In genomic region chr17:76182016-76182764, GRCh38 we compare ENCODE assay signal across 9 cellular contexts. TPM values are rescaled to one million over a fixed set of nuclear protein-coding genes. Genes with fewer than 3 reads are reported as not detected.
A peak's percentile ranks its signal among the peaks of the same experiment; 100 is the strongest.
DNase-seq lines count a peak whose midpoint lies in the region; ATAC-seq and TF ChIP-seq lines count a peak whose summit lies in the region.
"Had no signal": no experiment of that assay in that cellular context is flagged by ENCODE, and none has a peak within 500 bp of the region (broad histone marks: within the 10 kb centered on the region; RNA-seq: fewer than 3 reads in every experiment).

No MANE protein-coding gene starts in this region.

- H3K4me1 Mint-ChIP-seq in Calu3 (ENCODE audit: low read depth, unreplicated experiment): no peaks in the 10 kb centered on the region
- H3K4me1 Mint-ChIP-seq in T-helper 1 cell treated with Interleukin-12 subunit alpha and Interleukin-12 subunit beta and Interleukin-4 antibody, amounts not matched to agents 30 μg/mL and 1 μg/mL, for 36 hours (ENCODE audit: low read depth): peaks cover 52% of the 10 kb centered on the region

- no peaks in the 10 kb centered on the region for H3K27me3 ChIP-seq in adrenal gland
- no peaks in the 10 kb centered on the region for H3K27me3 ChIP-seq in left ventricle myocardium inferior (ENCODE audit: low read depth)

- no peaks in the 10 kb centered on the region for H3K36me3 Mint-ChIP-seq in Calu3 (ENCODE audit: insufficient read depth, unreplicated experiment)
- H3K36me3 Mint-ChIP-seq in T-helper 1 cell treated with Interleukin-12 subunit alpha and Interleukin-12 subunit beta and Interleukin-4 antibody, amounts not matched to agents 30 μg/mL and 1 μg/mL, for 36 hours (ENCODE audit: low read depth): peaks cover 22% of the 10 kb centered on the region

- H3K9me3 Mint-ChIP-seq in Calu3 (ENCODE audit: low read depth, unreplicated experiment): no peaks in the 10 kb centered on the region
- H3K9me3 Mint-ChIP-seq in T-helper 1 cell treated with Interleukin-12 subunit alpha and Interleukin-12 subunit beta and Interleukin-4 antibody, amounts not matched to agents 30 μg/mL and 1 μg/mL, for 36 hours: no peaks in the 10 kb centered on the region
- H3K9me3 Mint-ChIP-seq: dendritic cell treated with granulocyte-macrophage colony-stimulating factor and Interleukin-4, amounts not matched to agents 40 ng/mL and 50 ng/mL, for 4 days had no signal

- no peak overlapping the region for H3K27ac ChIP-seq in HEK293 (ENCODE audit: extremely low read depth, low read depth, low read length)
- H3K27ac ChIP-seq in adrenal gland: no peak overlapping the region
- peak overlapping the region; percentile 27 for H3K27ac ChIP-seq in left ventricle myocardium inferior (replicated peaks)

- DNase-seq in Calu3 (peak; percentile 90), NCI-H2029 treated with DMSO at 0.1 percent for 48 hours (lab: John Stamatoyannopoulos, UW) (peak; percentile 77), adrenal gland (peak; percentile 87 to 97 (median 90)), left ventricle myocardium inferior (peak; percentile 86), retinal pigment epithelial cell (ENCODE audit: low read depth) (no peak)

- no peak for TF ChIP-seq POLR2A in adrenal gland (IDR thresholded peaks at IDR 0.05)

- no peaks in the 10 kb centered on the region for H3K36me3 ChIP-seq in HEK293 (ENCODE audit: control insufficient read depth in 2 of 2, insufficient read depth in 1 of 2, low read length in 2 of 2)
- H3K36me3 ChIP-seq in adrenal gland (replicated peaks in 1 of 2): no peaks in the 10 kb centered on the region
- no peaks in the 10 kb centered on the region for H3K36me3 ChIP-seq in left ventricle myocardium inferior

- H3K4me3 Mint-ChIP-seq in Calu3 (ENCODE audit: low read depth, unreplicated experiment): no peak overlapping the region
- H3K4me3 Mint-ChIP-seq in T-helper 1 cell treated with Interleukin-12 subunit alpha and Interleukin-12 subunit beta and Interleukin-4 antibody, amounts not matched to agents 30 μg/mL and 1 μg/mL, for 36 hours: peak overlapping the region; percentile 36
- H3K4me3 Mint-ChIP-seq: dendritic cell treated with granulocyte-macrophage colony-stimulating factor and Interleukin-4, amounts not matched to agents 40 ng/mL and 50 ng/mL, for 4 days had no signal

- no peak for ATAC-seq in HG02623 (IDR thresholded peaks at IDR 0.05; ENCODE audit: unreplicated experiment)

- H3K4me1 ChIP-seq in HEK293 (ENCODE audit: control insufficient read depth, insufficient read depth, low read length) (no peaks in the 10 kb centered on the region), adrenal gland (replicated peaks in 1 of 2) (peaks cover 3% of the 10 kb centered on the region in 2 donors), left ventricle myocardium inferior (peaks cover 8% of the 10 kb centered on the region)

- H3K27ac Mint-ChIP-seq in Calu3 (ENCODE audit: unreplicated experiment): no peak overlapping the region
- peak overlapping the region; percentile 93 for H3K27ac Mint-ChIP-seq in T-helper 1 cell treated with Interleukin-12 subunit alpha and Interleukin-12 subunit beta and Interleukin-4 antibody, amounts not matched to agents 30 μg/mL and 1 μg/mL, for 36 hours
- H3K27ac Mint-ChIP-seq: dendritic cell treated with granulocyte-macrophage colony-stimulating factor and Interleukin-4, amounts not matched to agents 40 ng/mL and 50 ng/mL, for 4 days had no signal

- TF ChIP-seq CTCF in Calu3 (IDR thresholded peaks at IDR 0.05; ENCODE audit: unreplicated experiment) (peak; percentile 83), HEK293 (tag by site-specific recombination; IDR thresholded peaks at IDR 0.05) (peak; percentile 91), adrenal gland (IDR thresholded peaks at IDR 0.05) (peak; percentile 57 to 89 (median 85)), left ventricle myocardium inferior (IDR thresholded peaks at IDR 0.05; ENCODE audit: borderline replicate concordance) (peak; percentile 90), retinal pigment epithelial cell (conservative IDR thresholded peaks at IDR 0.05; ENCODE audit: low read depth, low read length) (peak; percentile 94)

- WGBS in adrenal gland, 4 donors: 12 to 15% (median 13%) methylated on average over 8 to 11 of the region's 11 CpGs

- H3K4me3 ChIP-seq in HEK293 (ENCODE audit: low read depth, low read length) (no peak overlapping the region), adrenal gland (no peak overlapping the region), left ventricle myocardium inferior (no peak overlapping the region), retinal pigment epithelial cell (ENCODE audit: low read length) (no peak overlapping the region)

- BruUV-seq in Calu3 (replicated peaks; lab: Mats Ljungman, UMichigan): no TSS peak

- POLR2A ChIA-PET in HEK293 (lab: Yijun Ruan, JAX): interaction anchor here (0.7 kb wide), 1 partner anchor 530 kb away, joined by 3 read pairs; no protein-coding TSS in a partner anchor

- CTCF ChIA-PET in Calu3 (lab: Charles Lee) (interaction anchor here (0.6 to 1.5 kb wide), 17 partner anchors 9 to 191 kb away, joined by 3 to 22 read pairs (median 4); partner anchors contain the start of genes FOXJ1 and UBALD2), HEK293 (lab: Yijun Ruan, JAX) (interaction anchor here (0.6 to 6.7 kb wide), 47 partner anchors 10 to 599 kb away, joined by 3 to 78 read pairs (median 5); partner anchors contain the start of gene EXOC7)

- intact Hi-C loops in Calu3 (cut with micrococcal nuclease; ENCODE audit: unreplicated experiment): loop anchor here (2.0 kb wide), 1 partner anchor 61 kb away; no protein-coding TSS in a partner anchor
- intact Hi-C loops in adrenal gland (cut with DNase I): loop anchor here in 1 of 2 donors (5.0 kb wide), 1 partner anchor 60 kb away; no protein-coding TSS in a partner anchor
- intact Hi-C loops in left ventricle myocardium inferior (cut with micrococcal nuclease): loop anchor here (10.0 kb wide), 1 partner anchor 93 kb away; no protein-coding TSS in a partner anchor

- H3K9me3 ChIP-seq in HEK293 (ENCODE audit: control insufficient read depth, insufficient read depth, low read depth, low read length) (no peaks in the 10 kb centered on the region), adrenal gland (replicated peaks in 1 of 3) (no peaks in the 10 kb centered on the region), left ventricle myocardium inferior (replicated peaks) (no peaks in the 10 kb centered on the region)

- H3K27me3 Mint-ChIP-seq in Calu3 (ENCODE audit: unreplicated experiment): no peaks in the 10 kb centered on the region
- H3K27me3 Mint-ChIP-seq in T-helper 1 cell treated with Interleukin-12 subunit alpha and Interleukin-12 subunit beta and Interleukin-4 antibody, amounts not matched to agents 30 μg/mL and 1 μg/mL, for 36 hours (ENCODE audit: low read depth): no peaks in the 10 kb centered on the region
- H3K27me3 Mint-ChIP-seq: dendritic cell treated with granulocyte-macrophage colony-stimulating factor and Interleukin-4, amounts not matched to agents 40 ng/mL and 50 ng/mL, for 4 days had no signal

TF ChIP-seq in HEK293, 187 proteins besides CTCF, POLR2A, EP300 and RAD21 (continues in another document):
- no peak for TF ChIP-seq AEBP2 (tag by site-specific recombination; IDR thresholded peaks at IDR 0.05; ENCODE audit: borderline replicate concordance)
- peak; percentile 33; the same call in 1 of the 2 replicates for TF ChIP-seq ZNF394 (tag by site-specific recombination; IDR thresholded peaks at IDR 0.05; ENCODE audit: borderline replicate concordance)
- peak; percentile 99 for TF ChIP-seq ZNF2 (tag by site-specific recombination; IDR thresholded peaks at IDR 0.05)
- no peak for TF ChIP-seq PBX3 (CRISPR knock-in tag; IDR thresholded peaks at IDR 0.05)
- TF ChIP-seq TRIM28 (IDR thresholded peaks at IDR 0.05; ENCODE audit: borderline replicate concordance, low read length): peak; percentile 72
- peak; percentile 65; the same call in 1 of the 2 replicates for TF ChIP-seq ZBTB21 (tag by site-specific recombination; IDR thresholded peaks at IDR 0.05)
- peak; percentile 91 for TF ChIP-seq ZNF335 (tag by site-specific recombination; conservative IDR thresholded peaks at IDR 0.05)
- peak; percentile 74 for TF ChIP-seq BCL11B (tag by site-specific recombination; IDR thresholded peaks at IDR 0.05; ENCODE audit: low read depth)
- TF ChIP-seq ZNF704 (tag by site-specific recombination; IDR thresholded peaks at IDR 0.05): no peak

RNA-seq across cellular contexts. Expression of gene FOXJ1, which starts 41.1 kb away (rescaled TPM):
- total RNA-seq in Calu3 (2022) (0.15 TPM in 1 of 2 replicates, not detected in the other), adrenal gland (under 1 TPM in 1 of 8 donors, not detected in 7; 0.18 TPM), left ventricle myocardium inferior (not detected)
- under 1 TPM in 1 of 3 donors, not detected in 2; 0.07 TPM for polyA plus RNA-seq in adrenal gland

RNA-seq across cellular contexts. Expression of gene RNF157, which starts 58.1 kb away (rescaled TPM):
- total RNA-seq in Calu3 (2022) (15.3 and 17.6 TPM in 2 replicates), adrenal gland (1 to 10 TPM; 2.6 to 6.1 (median 4.7) TPM), left ventricle myocardium inferior (4.8 TPM)
- polyA plus RNA-seq in adrenal gland: 1 to 10 TPM; 3.0 to 4.7 (median 4.1) TPM
